1 cellular context compared by ENCODE assay signal in genomic region chr2:43269706-43270105, GRCh38.
TF ChIP-seq lines count a peak whose summit lies in the region.

No MANE protein-coding gene starts in this region.

TF ChIP-seq in endothelial cell of umbilical vein, 7 proteins besides CTCF, POLR2A, EP300 and RAD21 (continued from another document):
- TF ChIP-seq MAX (IDR thresholded peaks at IDR 0.05; ENCODE audit: insufficient read depth, insufficient read length) (no peak), FOS (IDR thresholded peaks at IDR 0.05; ENCODE audit: borderline replicate concordance, insufficient read depth, low read length) (no peak)
TF ChIP-seq in endothelial cell of umbilical vein: peak in this region for 0.
